11 cellular contexts compared by ENCODE assay signal in the genomic region with DNA sequence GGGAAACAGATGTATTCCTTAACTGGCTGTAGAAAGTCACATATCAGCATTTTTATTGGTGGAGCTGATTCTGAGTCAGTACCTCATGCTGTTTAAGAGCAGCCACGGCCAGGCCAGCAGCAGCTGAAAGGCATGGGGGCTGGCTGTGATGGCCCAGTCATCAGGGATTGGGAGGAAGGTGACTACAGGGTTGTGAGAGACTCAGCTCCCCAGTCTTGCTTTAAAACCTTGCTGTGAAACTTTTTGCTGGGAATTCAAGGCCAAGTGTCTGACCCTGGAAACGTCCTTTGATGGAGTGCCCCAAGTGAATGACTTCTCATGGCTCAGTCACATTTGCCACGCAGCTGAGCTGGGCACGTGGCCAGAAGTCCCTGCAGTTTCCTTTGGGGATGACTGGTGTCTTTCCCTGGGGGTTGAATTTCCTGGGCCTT. TPM values are rescaled to one million over a fixed set of nuclear protein-coding genes. Genes with fewer than 3 reads are reported as not detected.
DNase-seq lines count a peak whose midpoint lies in the region; ATAC-seq and TF ChIP-seq lines count a peak whose summit lies in the region.
"Had no signal": no experiment of that assay in that cellular context is flagged by ENCODE, and none has a peak within 500 bp of the region (broad histone marks: within the 10 kb centered on the region; RNA-seq: fewer than 3 reads in every experiment).

No MANE protein-coding gene starts in this region.

- DNase-seq in RKO (ENCODE audit: low spot score), result peak; percentile 50
- DNase-seq in fibroblast of the aortic adventitia (ENCODE audit: low read depth), result peak; percentile 55
- peak; percentile 11 for DNase-seq in smooth muscle cell (lab: John Stamatoyannopoulos, UW; ENCODE audit: unreplicated experiment)
- no peak for DNase-seq in esophagus muscularis mucosa (ENCODE audit: extremely low spot score)
- no peak for DNase-seq in occipital lobe (lab: John Stamatoyannopoulos, UW)
- DNase-seq: activated T-cell treated with anti-CD3 and anti-CD28 coated beads, Interleukin-2, amount 50 U/mL, for 72 hours; hippocampal formation had no signal

- H3K4me3 ChIP-seq in fibroblast of the aortic adventitia (ENCODE audit: low read depth, low read length), result no peak overlapping the region
- H3K4me3 ChIP-seq in smooth muscle cell, result no peak overlapping the region
- H3K4me3 ChIP-seq in esophagus muscularis mucosa, result no peak overlapping the region

- H3K79me2 ChIP-seq in smooth muscle cell (ENCODE audit: low read depth), result peaks cover 59% of the 10 kb centered on the region

- H3K36me3 ChIP-seq in smooth muscle cell (ENCODE audit: low read depth) (no peaks in the 10 kb centered on the region), esophagus muscularis mucosa (peaks cover 0 to 11% (median 5%) of the 10 kb centered on the region in 4 donors)

- no peaks in the 10 kb centered on the region for H3K27me3 ChIP-seq in smooth muscle cell (ENCODE audit: low read depth)
- no peaks in the 10 kb centered on the region for H3K27me3 ChIP-seq in esophagus muscularis mucosa

- ATAC-seq in GM18868 (IDR thresholded peaks at IDR 0.05; ENCODE audit: unreplicated experiment) (peak; percentile 26), GM21723 (IDR thresholded peaks at IDR 0.05; ENCODE audit: unreplicated experiment) (no peak), HG03196 (IDR thresholded peaks at IDR 0.05; ENCODE audit: unreplicated experiment) (no peak)
- ATAC-seq: activated T-cell treated with anti-CD3 and anti-CD28 coated beads, Interleukin-2, amount 50 U/mL, for 72 hours had no signal

- no peak overlapping the region for H2AFZ ChIP-seq in smooth muscle cell (ENCODE audit: low read depth)

- intact Hi-C loops in esophagus muscularis mucosa (cut with DNase I), result no loop called here

- H3K9me3 ChIP-seq in smooth muscle cell (replicated peaks; ENCODE audit: low read depth) (no peaks in the 10 kb centered on the region), esophagus muscularis mucosa (no peaks in the 10 kb centered on the region)

- H3K4me2 ChIP-seq in smooth muscle cell, result no peak overlapping the region

- H3K27ac ChIP-seq in smooth muscle cell (ENCODE audit: low read depth) (peak overlapping the region; percentile 76), esophagus muscularis mucosa (replicated peaks in 1 of 4) (no peak overlapping the region)
- H3K27ac ChIP-seq: HL-60 had no signal

- TF ChIP-seq CTCF in fibroblast of the aortic adventitia (IDR thresholded peaks at IDR 0.05; ENCODE audit: insufficient read depth, low read length) (no peak), smooth muscle cell (IDR thresholded peaks at IDR 0.05; ENCODE audit: borderline replicate concordance, insufficient read depth, poor library complexity, severe bottlenecking) (no peak), esophagus muscularis mucosa (IDR thresholded peaks at IDR 0.05) (no peak)

- TF ChIP-seq EP300 in esophagus muscularis mucosa (IDR thresholded peaks at IDR 0.05), result no peak

- 25% methylated on average over 4 of the region's 4 CpGs for WGBS in smooth muscle cell (ENCODE audit: low lambda C conversion rate)
- 32% methylated on average over 4 of the region's 4 CpGs for WGBS in esophagus muscularis mucosa

- H3K4me1 ChIP-seq in smooth muscle cell (ENCODE audit: low read depth), result peaks cover 7% of the 10 kb centered on the region
- peaks cover 8 to 27% (median 19%) of the 10 kb centered on the region in 4 donors for H3K4me1 ChIP-seq in esophagus muscularis mucosa

- no peak for TF ChIP-seq POLR2A in esophagus muscularis mucosa (IDR thresholded peaks at IDR 0.05; ENCODE audit: low read depth)

- peaks cover 14% of the 10 kb centered on the region for H3F3A ChIP-seq in smooth muscle cell (ENCODE audit: low read depth)

- H4K20me1 ChIP-seq in smooth muscle cell (ENCODE audit: low read depth), result peaks cover 3% of the 10 kb centered on the region

- no peak overlapping the region for H3K9ac ChIP-seq in smooth muscle cell (ENCODE audit: low read depth)

RNA-seq across cellular contexts. Expression of a gene that starts 39.1 kb away (rescaled TPM):
- total RNA-seq in fibroblast of the aortic adventitia (ENCODE audit: low replicate concordance) (not detected in 2 replicates), smooth muscle cell (not detected in 2 replicates), esophagus muscularis mucosa (not detected), occipital lobe (not detected)
- 0.38 TPM in 1 of 2 replicates, not detected in the other for polyA plus RNA-seq in smooth muscle cell
- total RNA-seq: activated T-cell treated with anti-CD3 and anti-CD28 coated beads, Interleukin-2, amount 50 U/mL, for 72 hours had no signal

Comparison
In these comparisons a context has a peak if more than half of its experiments do, and no peak if none do; other contexts are left out.
1. DNase-seq: peak in RKO (single experiment), fibroblast of the aortic adventitia (single experiment) and smooth muscle cell (single experiment); none in esophagus muscularis mucosa (single experiment) and occipital lobe (single experiment).